Comparison of ENCODE assay signal across 14 cellular contexts in genomic region chr17:67863624-67864247, GRCh38. TPM values are rescaled to one million over a fixed set of nuclear protein-coding genes. Genes with fewer than 3 reads are reported as not detected.
DNase-seq lines count a peak whose midpoint lies in the region; ATAC-seq and TF ChIP-seq lines count a peak whose summit lies in the region.
"Had no signal": no experiment of that assay in that cellular context is flagged by ENCODE, and none has a peak within 500 bp of the region (broad histone marks: within the 10 kb centered on the region; RNA-seq: fewer than 3 reads in every experiment).

No MANE protein-coding gene starts in this region.

- H3K36me3 ChIP-seq in thyroid gland, result no peaks in the 10 kb centered on the region

- no peaks in the 10 kb centered on the region for H3K9me3 ChIP-seq in thyroid gland
- H3K9me3 ChIP-seq: Caco-2 had no signal

- H3K4me3 Mint-ChIP-seq in activated T-cell treated with anti-CD3 and anti-CD28 coated beads, Interleukin-2, amount 50 U/mL, for 24 hours, result no peak overlapping the region

- no peaks in the 10 kb centered on the region for H3K9me3 Mint-ChIP-seq in activated T-cell treated with anti-CD3 and anti-CD28 coated beads, Interleukin-2, amount 50 U/mL, for 24 hours

- intact Hi-C loops in thyroid gland (cut with DNase I), result no loop called here

- peaks cover 28% of the 10 kb centered on the region for H3K36me3 Mint-ChIP-seq in activated T-cell treated with anti-CD3 and anti-CD28 coated beads, Interleukin-2, amount 50 U/mL, for 24 hours (ENCODE audit: low read depth)

- no peak for TF ChIP-seq CTCF in thyroid gland (IDR thresholded peaks at IDR 0.05)

- ATAC-seq in HG03064 (IDR thresholded peaks at IDR 0.05; ENCODE audit: low read depth, unreplicated experiment), result peak; percentile 86
- peak; percentile 62 for ATAC-seq in stimulated activated naive CD8-positive, alpha-beta T cell treated with anti-CD3 and anti-CD28 coated beads, Interleukin-15, Interleukin-2, amounts not matched to agents 100 U/mL and 50 U/mL, for 24 hours

- no peak for DNase-seq in activated T-cell treated with anti-CD3 and anti-CD28 coated beads, Interleukin-2, amount 50 U/mL, for 24 hours
- DNase-seq in activated T-cell treated with anti-CD3 and anti-CD28 coated beads for 4 hours (no peak), SIG-M5 treated with dmso at 0.1 percent for 504 hours (lab: John Stamatoyannopoulos, UW; ENCODE audit: unreplicated experiment) (no peak), NCI-H345 treated with DMSO at 0.1 percent for 48 hours (lab: John Stamatoyannopoulos, UW; ENCODE audit: unreplicated experiment) (no peak), thyroid gland (no peak)
- peak; percentile 30 to 37 for DNase-seq in activated T-cell treated with anti-CD3 and anti-CD28 coated beads, Interleukin-2, amount 50 U/mL, for 48 hours
- no peak for DNase-seq in stimulated activated naive CD8-positive, alpha-beta T cell treated with anti-CD3 and anti-CD28 coated beads, Interleukin-15, Interleukin-2, amounts not matched to agents 100 U/mL and 50 U/mL, for 24 hours
- DNase-seq: Caco-2, kidney, NCI-H1694 treated with DMSO at 0.1 percent for 48 hours, NCI-H526 treated with DMSO at 0.1 percent for 48 hours had no signal

- H3K4me1 ChIP-seq in thyroid gland, result peaks cover 8 to 15% of the 10 kb centered on the region in 2 donors
- H3K4me1 ChIP-seq: Caco-2 had no signal

- no peak overlapping the region for H3K4me3 ChIP-seq in thyroid gland (replicated peaks in 1 of 3)
- H3K4me3 ChIP-seq: skin epidermis had no signal

- peaks cover 65% of the 10 kb centered on the region for H3K4me1 Mint-ChIP-seq in activated T-cell treated with anti-CD3 and anti-CD28 coated beads, Interleukin-2, amount 50 U/mL, for 24 hours (ENCODE audit: low read depth)

- no peak overlapping the region for H3K27ac ChIP-seq in thyroid gland
- H3K27ac ChIP-seq: epithelial cell of prostate, skin epidermis had no signal

- no peak for TF ChIP-seq POLR2A in thyroid gland (IDR thresholded peaks at IDR 0.05)

- H3K27me3 ChIP-seq in thyroid gland, result no peaks in the 10 kb centered on the region

- WGBS in thyroid gland, 2 donors, result 94 to 96% methylated on average over 1 of the region's 1 CpG

- peak overlapping the region; percentile 77 for H3K27ac Mint-ChIP-seq in activated T-cell treated with anti-CD3 and anti-CD28 coated beads, Interleukin-2, amount 50 U/mL, for 24 hours

- no peaks in the 10 kb centered on the region for H3K27me3 Mint-ChIP-seq in activated T-cell treated with anti-CD3 and anti-CD28 coated beads, Interleukin-2, amount 50 U/mL, for 24 hours

RNA-seq across cellular contexts. Expression of gene BPTF, which starts 38.4 kb away (rescaled TPM):
- total RNA-seq in thyroid gland, result 100 to 1,000 TPM in 3 of 4 donors, 10 to 100 TPM in 1; 88.8 to 143 (median 116) TPM

Comparison
In these comparisons a context has a peak if more than half of its experiments do, and no peak if none do; other contexts are left out.
1. DNase-seq: peak in activated T-cell treated with anti-CD3 and anti-CD28 coated beads, Interleukin-2, amount 50 U/mL, for 48 hours (2 of 2); none in activated T-cell treated with anti-CD3 and anti-CD28 coated beads, Interleukin-2, amount 50 U/mL, for 24 hours (single experiment), activated T-cell treated with anti-CD3 and anti-CD28 coated beads for 4 hours (single experiment), stimulated activated naive CD8-positive, alpha-beta T cell treated with anti-CD3 and anti-CD28 coated beads, Interleukin-15, Interleukin-2, amounts not matched to agents 100 U/mL and 50 U/mL, for 24 hours (single experiment), SIG-M5 treated with dmso at 0.1 percent for 504 hours (single experiment), NCI-H345 treated with DMSO at 0.1 percent for 48 hours (single experiment) and thyroid gland (0 of 2).